ENCODE assay signal across 13 cellular contexts in genomic region chr17:29844339-29845048, GRCh38.
A peak's percentile ranks its signal among the peaks of the same experiment; 100 is the strongest.
DNase-seq lines count a peak whose midpoint lies in the region; ATAC-seq and TF ChIP-seq lines count a peak whose summit lies in the region.
"Had no signal": no experiment of that assay in that cellular context is flagged by ENCODE, and none has a peak within 500 bp of the region (broad histone marks: within the 10 kb centered on the region; RNA-seq: fewer than 3 reads in every experiment).

No MANE protein-coding gene starts in this region.

- H3K36me3 Mint-ChIP-seq in GM23338 (ENCODE audit: low read depth) = no peaks in the 10 kb centered on the region

- no peaks in the 10 kb centered on the region for H3F3A ChIP-seq in GM23338 (replicated peaks; ENCODE audit: low read depth)

- H3K4me3 ChIP-seq in A673 (ENCODE audit: low read depth, low read length, poor library complexity, severe bottlenecking) (no peak overlapping the region), GM23338 (no peak overlapping the region), fibroblast of the aortic adventitia (ENCODE audit: low read depth, low read length) (no peak overlapping the region)
- H3K4me3 ChIP-seq: right lobe of liver, stomach had no signal

- no peaks in the 10 kb centered on the region for H3K9me3 Mint-ChIP-seq in GM23338

- H3K4me1 ChIP-seq in A673 (ENCODE audit: insufficient read depth, low read length, poor library complexity, severe bottlenecking) = peaks cover 18% of the 10 kb centered on the region
- 0 out of 2 replicates have a peak, but pooled peaks cover 17% of the 10 kb centered on the region for H3K4me1 ChIP-seq in GM23338 (ENCODE audit: insufficient read depth)
- H3K4me1 ChIP-seq: right lobe of liver had no signal

- no TSS peak for BruUV-seq in A673 (replicated peaks; lab: Mats Ljungman, UMichigan)

- CTCF ChIA-PET in A673 (lab: Charles Lee) = interaction anchor here (0.8 kb wide), 1 partner anchor 25 kb away, joined by 3 read pairs; no protein-coding TSS in a partner anchor

- no peaks in the 10 kb centered on the region for H3K27me3 ChIP-seq in A673 (replicated peaks; ENCODE audit: insufficient read depth, low read depth, low read length, poor library complexity)
- no peaks in the 10 kb centered on the region for H3K27me3 ChIP-seq in GM23338 (ENCODE audit: insufficient read depth)
- H3K27me3 ChIP-seq: right lobe of liver, stomach had no signal

- no peak overlapping the region for H2AFZ ChIP-seq in GM23338

- H3K4me2 ChIP-seq in GM23338 = peak overlapping the region; percentile 14; the same call in 1 of the 2 replicates

- POLR2A ChIA-PET in A673 (lab: Charles Lee; ENCODE audit: low non-redundant PET) = no interaction called here

- H3K27ac Mint-ChIP-seq in GM23338 = peak overlapping the region; percentile 7
- H3K27ac Mint-ChIP-seq: B cell had no signal

- peaks cover 2% of the 10 kb centered on the region for H3K27me3 Mint-ChIP-seq in GM23338 (ENCODE audit: insufficient read depth, low read depth, poor library complexity)
- H3K27me3 Mint-ChIP-seq: B cell had no signal

- no peaks in the 10 kb centered on the region for H4K20me1 ChIP-seq in GM23338 (replicated peaks; ENCODE audit: insufficient read depth)

- DNase-seq in A673 (ENCODE audit: low spot score) = peak; percentile 78
- DNase-seq in GM23338 (ENCODE audit: low spot score) = peak; percentile 27
- DNase-seq in SK-N-DZ (ENCODE audit: low spot score) = peak; percentile 64
- peak; percentile 77 for DNase-seq in fibroblast of the aortic adventitia (ENCODE audit: low read depth)
- DNase-seq in RKO (ENCODE audit: low spot score) = no peak
- no peak for DNase-seq in AG08396 (ENCODE audit: low spot score)
- no peak for DNase-seq in activated CD8-positive, alpha-beta memory T cell treated with anti-CD3 and anti-CD28 coated beads, Interleukin-2, amount 50 U/mL, for 48 hours
- DNase-seq: activated CD4-positive, alpha-beta T cell treated with anti-CD3 and anti-CD28 coated beads for 4 hours; right lobe of liver; stomach had no signal

- TF ChIP-seq CTCF in A673 (conservative IDR thresholded peaks at IDR 0.05; ENCODE audit: low read depth, low read length) (no peak), GM23338 (conservative IDR thresholded peaks at IDR 0.05; ENCODE audit: low read depth in 2 of 2) (peak; percentile 8 to 32; a peak in 1 of 4 replicates), fibroblast of the aortic adventitia (IDR thresholded peaks at IDR 0.05; ENCODE audit: insufficient read depth, low read length) (no peak)

- H3K27ac ChIP-seq in A673 (ENCODE audit: low read depth, low read length, poor library complexity, severe bottlenecking) (no peak overlapping the region), GM23338 (ENCODE audit: low read depth) (no peak overlapping the region)
- H3K27ac ChIP-seq: epithelial cell of prostate, right lobe of liver, stomach had no signal

- intact Hi-C loops in A673 (cut with micrococcal nuclease; ENCODE audit: unreplicated experiment) = no loop called here

- H3K9me2 ChIP-seq in GM23338 (ENCODE audit: insufficient read depth) = no peaks in the 10 kb centered on the region

- H3K9me3 ChIP-seq in A673 (ENCODE audit: low read depth, low read length, poor library complexity, severe bottlenecking) = no peaks in the 10 kb centered on the region
- H3K9me3 ChIP-seq: right lobe of liver, stomach had no signal

- no peaks in the 10 kb centered on the region for H3K36me3 ChIP-seq in A673 (ENCODE audit: insufficient read depth, low read length, poor library complexity, severe bottlenecking)
- no peaks in the 10 kb centered on the region for H3K36me3 ChIP-seq in GM23338 (ENCODE audit: insufficient read depth)
- H3K36me3 ChIP-seq: right lobe of liver had no signal

- no peaks in the 10 kb centered on the region for H3K79me2 ChIP-seq in GM23338 (replicated peaks; ENCODE audit: insufficient read depth)

- no peak overlapping the region for H3K4me3 Mint-ChIP-seq in GM23338
- H3K4me3 Mint-ChIP-seq: B cell had no signal

- peaks cover 10% of the 10 kb centered on the region for H3K4me1 Mint-ChIP-seq in GM23338

- ATAC-seq in GM23338 (peak; percentile 85), GM19455 (IDR thresholded peaks at IDR 0.05; ENCODE audit: unreplicated experiment) (no peak)
- ATAC-seq: right lobe of liver had no signal

TF ChIP-seq in GM23338, 12 proteins besides CTCF, POLR2A, EP300 and RAD21:
- TF ChIP-seq REST (IDR thresholded peaks at IDR 0.05; ENCODE audit: unreplicated experiment) (no peak), JUNB (IDR thresholded peaks at IDR 0.05; ENCODE audit: unreplicated experiment) (no peak), POLR2AphosphoS5 (IDR thresholded peaks at IDR 0.05; ENCODE audit: low read depth) (no peak), EZH2phosphoT487 (IDR thresholded peaks at IDR 0.05; ENCODE audit: unreplicated experiment) (no peak), ZNF331 (CRISPR knock-in tag; IDR thresholded peaks at IDR 0.05; ENCODE audit: low read depth) (no peak), ZNF114 (CRISPR knock-in tag; IDR thresholded peaks at IDR 0.05) (no peak)

Comparison
In these comparisons a context has a peak if more than half of its experiments do, and no peak if none do; other contexts are left out.
1. DNase-seq: peak in A673 (single experiment), GM23338 (single experiment), SK-N-DZ (single experiment) and fibroblast of the aortic adventitia (single experiment); none in RKO (single experiment), AG08396 (single experiment) and activated CD8-positive, alpha-beta memory T cell treated with anti-CD3 and anti-CD28 coated beads, Interleukin-2, amount 50 U/mL, for 48 hours (single experiment).
2. CTCF ChIP-seq: peak in GM23338 (2 of 2); none in A673 (single experiment) and fibroblast of the aortic adventitia (single experiment).